12 cellular contexts compared by ENCODE assay signal in the genomic region with DNA sequence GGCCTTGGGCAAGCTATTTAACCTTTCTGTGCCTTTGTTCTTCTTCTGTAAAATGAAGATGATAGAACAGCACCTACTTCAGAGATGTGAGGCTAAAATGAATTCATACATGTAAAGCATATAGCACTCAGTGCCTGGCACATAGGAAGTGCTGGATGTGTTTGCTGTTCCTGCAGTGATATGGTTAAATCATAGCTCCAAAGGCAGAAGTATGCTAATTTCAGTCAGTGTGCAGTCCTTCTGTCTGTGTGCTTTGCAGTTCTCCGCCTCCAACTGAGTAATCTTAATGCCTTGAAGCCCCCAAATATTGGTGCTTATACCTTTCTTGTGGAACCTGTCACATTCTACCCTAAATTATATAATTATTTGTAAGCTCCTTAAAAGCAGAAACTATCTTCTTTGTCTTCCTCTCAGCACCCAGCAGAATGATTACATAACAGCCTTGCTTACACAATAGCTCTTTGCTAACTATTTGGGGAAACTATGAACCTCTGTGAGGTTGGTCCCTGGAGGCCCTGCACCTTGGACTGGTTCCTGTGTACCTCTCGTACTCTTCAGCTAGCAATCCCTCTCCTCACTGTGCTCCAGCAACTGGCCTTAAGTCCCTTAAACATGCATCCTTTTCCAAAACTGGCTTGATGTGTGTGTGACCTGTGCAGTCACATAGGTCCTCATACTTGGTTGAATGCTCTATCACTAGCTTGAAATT. TPM values are rescaled to one million over a fixed set of nuclear protein-coding genes. Genes with fewer than 3 reads are reported as not detected.
A peak's percentile ranks its signal among the peaks of the same experiment; 100 is the strongest.
DNase-seq lines count a peak whose midpoint lies in the region; ATAC-seq and TF ChIP-seq lines count a peak whose summit lies in the region.
"Had no signal": no experiment of that assay in that cellular context is flagged by ENCODE, and none has a peak within 500 bp of the region (broad histone marks: within the 10 kb centered on the region; RNA-seq: fewer than 3 reads in every experiment).

No MANE protein-coding gene starts in this region.

- H3K4me1 ChIP-seq in left ventricle myocardium inferior: peaks cover 29% of the 10 kb centered on the region
- H3K4me1 ChIP-seq in sigmoid colon: peaks cover 0 to 16% (median 3%) of the 10 kb centered on the region in 4 donors

- TF ChIP-seq CTCF in left ventricle myocardium inferior (IDR thresholded peaks at IDR 0.05; ENCODE audit: borderline replicate concordance): no peak
- no peak for TF ChIP-seq CTCF in sigmoid colon (IDR thresholded peaks at IDR 0.05)
- no peak for TF ChIP-seq CTCF in GM10266 (IDR thresholded peaks at IDR 0.05; ENCODE audit: control insufficient read depth, insufficient read depth, low read depth, missing control alignments)

- H3K9me3 ChIP-seq in left ventricle myocardium inferior (replicated peaks) (no peaks in the 10 kb centered on the region), sigmoid colon (no peaks in the 10 kb centered on the region)

- no peak for TF ChIP-seq EP300 in Ishikawa (IDR thresholded peaks at IDR 0.05; ENCODE audit: borderline replicate concordance)
- no peak for TF ChIP-seq EP300 in sigmoid colon (IDR thresholded peaks at IDR 0.05)

- TF ChIP-seq POLR2A in sigmoid colon (IDR thresholded peaks at IDR 0.05): no peak

- intact Hi-C loops in left ventricle myocardium inferior (cut with micrococcal nuclease): no loop called here
- intact Hi-C loops in sigmoid colon (cut with DNase I): no loop called here

- H3K27me3 ChIP-seq in left ventricle myocardium inferior (ENCODE audit: low read depth): no peaks in the 10 kb centered on the region
- H3K27me3 ChIP-seq in sigmoid colon: no peaks in the 10 kb centered on the region

- ATAC-seq in GM19397 (IDR thresholded peaks at IDR 0.05; ENCODE audit: unreplicated experiment): no peak
- ATAC-seq: T-cell had no signal

- H3K27ac ChIP-seq in left ventricle myocardium inferior (replicated peaks) (no peak overlapping the region), sigmoid colon (no peak overlapping the region)

- no peak for TF ChIP-seq RAD21 in Ishikawa (IDR thresholded peaks at IDR 0.05; ENCODE audit: low read depth)

- no peaks in the 10 kb centered on the region for H3K36me3 ChIP-seq in left ventricle myocardium inferior
- H3K36me3 ChIP-seq in sigmoid colon: no peaks in the 10 kb centered on the region

- H3K4me3 ChIP-seq in left ventricle myocardium inferior (no peak overlapping the region), sigmoid colon (no peak overlapping the region)
- H3K4me3 ChIP-seq: smooth muscle cell had no signal

- DNase-seq in SKM-1 (lab: John Stamatoyannopoulos, UW; ENCODE audit: unreplicated experiment): peak; percentile 100
- peak; percentile 33 for DNase-seq in left ventricle myocardium inferior
- peak; percentile 70 for DNase-seq in sigmoid colon
- no peak for DNase-seq in activated CD4-positive, CD25-positive, alpha-beta regulatory T cell treated with anti-CD3 and anti-CD28 coated beads, Interleukin-2, amount 50 U/mL, for 72 hours
- no peak for DNase-seq in GM10266 (ENCODE audit: extremely low spot score)
- DNase-seq in NCI-H146 treated with DMSO at 0.1 percent for 48 hours (lab: John Stamatoyannopoulos, UW; ENCODE audit: unreplicated experiment): no peak
- DNase-seq: IMR-90, NCI-H510A, T-cell had no signal

- 65 to 68% methylated on average over 2 of the region's 2 CpGs for WGBS in sigmoid colon, 2 donors

TF ChIP-seq in Ishikawa, 13 proteins besides CTCF, POLR2A, EP300 and RAD21:
- TF ChIP-seq CREB1 (IDR thresholded peaks at IDR 0.05; ENCODE audit: low read depth) (no peak), CEBPB (IDR thresholded peaks at IDR 0.05) (0 out of 2 replicates have a peak, but pooled peaks have one; percentile 5)

RNA-seq across cellular contexts. Expression of a gene that starts 57.0 kb away (rescaled TPM):
- total RNA-seq in left ventricle myocardium inferior: 75.6 TPM
- 100 to 1,000 TPM in 1 of 4 donors, 10 to 100 TPM in 3; 41.3 to 107 (median 85.7) TPM for total RNA-seq in sigmoid colon
- polyA plus RNA-seq in sigmoid colon: 10 to 100 TPM; 75.7 to 87.1 (median 77.2) TPM

Comparison
In these comparisons a context has a peak if more than half of its experiments do, and no peak if none do; other contexts are left out.
1. DNase-seq: peak in SKM-1 (single experiment), left ventricle myocardium inferior (single experiment) and sigmoid colon (single experiment); none in activated CD4-positive, CD25-positive, alpha-beta regulatory T cell treated with anti-CD3 and anti-CD28 coated beads, Interleukin-2, amount 50 U/mL, for 72 hours (single experiment), GM10266 (single experiment) and NCI-H146 treated with DMSO at 0.1 percent for 48 hours (single experiment).